1 cellular context compared by ENCODE assay signal in the genomic region with DNA sequence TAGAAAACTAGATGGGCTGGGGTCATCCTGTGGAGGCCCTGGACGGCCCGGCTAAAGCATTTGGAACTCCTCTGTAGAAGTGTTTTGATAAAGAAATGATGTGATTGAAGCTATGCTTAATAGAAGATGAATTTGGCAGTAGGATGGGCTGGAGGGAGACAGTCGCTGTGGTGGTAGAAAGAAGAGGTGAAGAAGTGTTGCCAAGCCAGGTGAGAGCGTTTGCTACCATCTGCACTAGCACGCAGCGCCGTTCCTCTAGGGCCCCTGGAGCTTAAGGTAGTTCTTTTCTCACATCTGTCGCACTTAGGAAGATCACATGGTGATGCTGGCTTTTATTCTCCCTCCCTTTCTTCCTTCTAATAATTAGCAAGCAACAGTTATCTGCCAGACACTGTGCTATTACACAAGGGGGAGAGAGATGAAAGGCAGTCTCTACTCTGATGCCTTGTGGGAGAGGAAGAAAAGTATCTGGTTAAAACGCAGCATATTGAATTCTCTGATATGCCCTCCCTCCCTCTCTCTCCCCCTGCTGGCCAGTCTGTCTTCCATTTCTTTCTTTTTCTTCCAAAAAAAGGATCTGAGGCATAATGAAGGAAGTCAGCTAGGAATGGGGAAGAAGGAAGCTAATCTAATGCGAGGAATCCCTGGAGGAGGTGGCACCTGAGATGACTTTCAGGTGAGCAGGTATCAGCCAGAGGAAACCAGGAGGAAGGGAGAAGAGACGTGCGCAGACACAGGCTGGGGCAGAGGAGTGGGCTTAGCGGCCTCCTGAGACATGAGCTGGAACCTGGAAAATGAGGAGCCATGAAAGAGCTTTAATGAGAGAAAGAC.
TF ChIP-seq lines count a peak whose summit lies in the region.

No MANE protein-coding gene starts in this region.

TF ChIP-seq in K562, 482 proteins besides CTCF, POLR2A, EP300 and RAD21 (continued from another document):
- TF ChIP-seq, protein P1, sequence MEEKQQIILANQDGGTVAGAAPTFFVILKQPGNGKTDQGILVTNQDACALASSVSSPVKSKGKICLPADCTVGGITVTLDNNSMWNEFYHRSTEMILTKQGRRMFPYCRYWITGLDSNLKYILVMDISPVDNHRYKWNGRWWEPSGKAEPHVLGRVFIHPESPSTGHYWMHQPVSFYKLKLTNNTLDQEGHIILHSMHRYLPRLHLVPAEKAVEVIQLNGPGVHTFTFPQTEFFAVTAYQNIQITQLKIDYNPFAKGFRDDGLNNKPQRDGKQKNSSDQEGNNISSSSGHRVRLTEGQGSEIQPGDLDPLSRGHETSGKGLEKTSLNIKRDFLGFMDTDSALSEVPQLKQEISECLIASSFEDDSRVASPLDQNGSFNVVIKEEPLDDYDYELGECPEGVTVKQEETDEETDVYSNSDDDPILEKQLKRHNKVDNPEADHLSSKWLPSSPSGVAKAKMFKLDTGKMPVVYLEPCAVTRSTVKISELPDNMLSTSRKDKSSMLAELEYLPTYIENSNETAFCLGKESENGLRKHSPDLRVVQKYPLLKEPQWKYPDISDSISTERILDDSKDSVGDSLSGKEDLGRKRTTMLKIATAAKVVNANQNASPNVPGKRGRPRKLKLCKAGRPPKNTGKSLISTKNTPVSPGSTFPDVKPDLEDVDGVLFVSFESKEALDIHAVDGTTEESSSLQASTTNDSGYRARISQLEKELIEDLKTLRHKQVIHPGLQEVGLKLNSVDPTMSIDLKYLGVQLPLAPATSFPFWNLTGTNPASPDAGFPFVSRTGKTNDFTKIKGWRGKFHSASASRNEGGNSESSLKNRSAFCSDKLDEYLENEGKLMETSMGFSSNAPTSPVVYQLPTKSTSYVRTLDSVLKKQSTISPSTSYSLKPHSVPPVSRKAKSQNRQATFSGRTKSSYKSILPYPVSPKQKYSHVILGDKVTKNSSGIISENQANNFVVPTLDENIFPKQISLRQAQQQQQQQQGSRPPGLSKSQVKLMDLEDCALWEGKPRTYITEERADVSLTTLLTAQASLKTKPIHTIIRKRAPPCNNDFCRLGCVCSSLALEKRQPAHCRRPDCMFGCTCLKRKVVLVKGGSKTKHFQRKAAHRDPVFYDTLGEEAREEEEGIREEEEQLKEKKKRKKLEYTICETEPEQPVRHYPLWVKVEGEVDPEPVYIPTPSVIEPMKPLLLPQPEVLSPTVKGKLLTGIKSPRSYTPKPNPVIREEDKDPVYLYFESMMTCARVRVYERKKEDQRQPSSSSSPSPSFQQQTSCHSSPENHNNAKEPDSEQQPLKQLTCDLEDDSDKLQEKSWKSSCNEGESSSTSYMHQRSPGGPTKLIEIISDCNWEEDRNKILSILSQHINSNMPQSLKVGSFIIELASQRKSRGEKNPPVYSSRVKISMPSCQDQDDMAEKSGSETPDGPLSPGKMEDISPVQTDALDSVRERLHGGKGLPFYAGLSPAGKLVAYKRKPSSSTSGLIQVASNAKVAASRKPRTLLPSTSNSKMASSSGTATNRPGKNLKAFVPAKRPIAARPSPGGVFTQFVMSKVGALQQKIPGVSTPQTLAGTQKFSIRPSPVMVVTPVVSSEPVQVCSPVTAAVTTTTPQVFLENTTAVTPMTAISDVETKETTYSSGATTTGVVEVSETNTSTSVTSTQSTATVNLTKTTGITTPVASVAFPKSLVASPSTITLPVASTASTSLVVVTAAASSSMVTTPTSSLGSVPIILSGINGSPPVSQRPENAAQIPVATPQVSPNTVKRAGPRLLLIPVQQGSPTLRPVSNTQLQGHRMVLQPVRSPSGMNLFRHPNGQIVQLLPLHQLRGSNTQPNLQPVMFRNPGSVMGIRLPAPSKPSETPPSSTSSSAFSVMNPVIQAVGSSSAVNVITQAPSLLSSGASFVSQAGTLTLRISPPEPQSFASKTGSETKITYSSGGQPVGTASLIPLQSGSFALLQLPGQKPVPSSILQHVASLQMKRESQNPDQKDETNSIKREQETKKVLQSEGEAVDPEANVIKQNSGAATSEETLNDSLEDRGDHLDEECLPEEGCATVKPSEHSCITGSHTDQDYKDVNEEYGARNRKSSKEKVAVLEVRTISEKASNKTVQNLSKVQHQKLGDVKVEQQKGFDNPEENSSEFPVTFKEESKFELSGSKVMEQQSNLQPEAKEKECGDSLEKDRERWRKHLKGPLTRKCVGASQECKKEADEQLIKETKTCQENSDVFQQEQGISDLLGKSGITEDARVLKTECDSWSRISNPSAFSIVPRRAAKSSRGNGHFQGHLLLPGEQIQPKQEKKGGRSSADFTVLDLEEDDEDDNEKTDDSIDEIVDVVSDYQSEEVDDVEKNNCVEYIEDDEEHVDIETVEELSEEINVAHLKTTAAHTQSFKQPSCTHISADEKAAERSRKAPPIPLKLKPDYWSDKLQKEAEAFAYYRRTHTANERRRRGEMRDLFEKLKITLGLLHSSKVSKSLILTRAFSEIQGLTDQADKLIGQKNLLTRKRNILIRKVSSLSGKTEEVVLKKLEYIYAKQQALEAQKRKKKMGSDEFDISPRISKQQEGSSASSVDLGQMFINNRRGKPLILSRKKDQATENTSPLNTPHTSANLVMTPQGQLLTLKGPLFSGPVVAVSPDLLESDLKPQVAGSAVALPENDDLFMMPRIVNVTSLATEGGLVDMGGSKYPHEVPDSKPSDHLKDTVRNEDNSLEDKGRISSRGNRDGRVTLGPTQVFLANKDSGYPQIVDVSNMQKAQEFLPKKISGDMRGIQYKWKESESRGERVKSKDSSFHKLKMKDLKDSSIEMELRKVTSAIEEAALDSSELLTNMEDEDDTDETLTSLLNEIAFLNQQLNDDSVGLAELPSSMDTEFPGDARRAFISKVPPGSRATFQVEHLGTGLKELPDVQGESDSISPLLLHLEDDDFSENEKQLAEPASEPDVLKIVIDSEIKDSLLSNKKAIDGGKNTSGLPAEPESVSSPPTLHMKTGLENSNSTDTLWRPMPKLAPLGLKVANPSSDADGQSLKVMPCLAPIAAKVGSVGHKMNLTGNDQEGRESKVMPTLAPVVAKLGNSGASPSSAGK (IDR thresholded peaks at IDR 0.05) = no peak
- TF ChIP-seq MEF2D (tag; conservative IDR thresholded peaks at IDR 0.05; ENCODE audit: low read depth) (no peak), FOXK1 (CRISPR knock-in tag; IDR thresholded peaks at IDR 0.05; ENCODE audit: borderline replicate concordance) (no peak), ZNF584 (CRISPR knock-in tag; IDR thresholded peaks at IDR 0.05; ENCODE audit: low read depth) (no peak), NFXL1 (CRISPR knock-in tag; IDR thresholded peaks at IDR 0.05) (no peak), RBBP5 (IDR thresholded peaks at IDR 0.05; ENCODE audit: borderline replicate concordance, insufficient read depth, low read length, poor library complexity, severe bottlenecking) (no peak), ZNF444 (CRISPR knock-in tag; IDR thresholded peaks at IDR 0.05) (no peak), PURB (CRISPR knock-in tag; IDR thresholded peaks at IDR 0.05; ENCODE audit: low read depth) (no peak), SIN3A (IDR thresholded peaks at IDR 0.05; ENCODE audit: borderline replicate concordance in 2 of 2, control insufficient read depth in 1 of 2, low read depth in 2 of 2, low read length in 2 of 2) (no peak), RBM39 (optimal IDR thresholded peaks at IDR 0.05; ENCODE audit: low read depth, low read length) (peak; percentile 37), SUPT5H (IDR thresholded peaks at IDR 0.05) (no peak), ZFP1 (CRISPR knock-in tag; IDR thresholded peaks at IDR 0.05) (no peak), PHB2 (IDR thresholded peaks at IDR 0.05; ENCODE audit: low read depth) (no peak)
- TF ChIP-seq, protein P2, sequence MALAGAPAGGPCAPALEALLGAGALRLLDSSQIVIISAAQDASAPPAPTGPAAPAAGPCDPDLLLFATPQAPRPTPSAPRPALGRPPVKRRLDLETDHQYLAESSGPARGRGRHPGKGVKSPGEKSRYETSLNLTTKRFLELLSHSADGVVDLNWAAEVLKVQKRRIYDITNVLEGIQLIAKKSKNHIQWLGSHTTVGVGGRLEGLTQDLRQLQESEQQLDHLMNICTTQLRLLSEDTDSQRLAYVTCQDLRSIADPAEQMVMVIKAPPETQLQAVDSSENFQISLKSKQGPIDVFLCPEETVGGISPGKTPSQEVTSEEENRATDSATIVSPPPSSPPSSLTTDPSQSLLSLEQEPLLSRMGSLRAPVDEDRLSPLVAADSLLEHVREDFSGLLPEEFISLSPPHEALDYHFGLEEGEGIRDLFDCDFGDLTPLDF (CRISPR knock-in tag; IDR thresholded peaks at IDR 0.05) = no peak
- TF ChIP-seq, protein P3, sequence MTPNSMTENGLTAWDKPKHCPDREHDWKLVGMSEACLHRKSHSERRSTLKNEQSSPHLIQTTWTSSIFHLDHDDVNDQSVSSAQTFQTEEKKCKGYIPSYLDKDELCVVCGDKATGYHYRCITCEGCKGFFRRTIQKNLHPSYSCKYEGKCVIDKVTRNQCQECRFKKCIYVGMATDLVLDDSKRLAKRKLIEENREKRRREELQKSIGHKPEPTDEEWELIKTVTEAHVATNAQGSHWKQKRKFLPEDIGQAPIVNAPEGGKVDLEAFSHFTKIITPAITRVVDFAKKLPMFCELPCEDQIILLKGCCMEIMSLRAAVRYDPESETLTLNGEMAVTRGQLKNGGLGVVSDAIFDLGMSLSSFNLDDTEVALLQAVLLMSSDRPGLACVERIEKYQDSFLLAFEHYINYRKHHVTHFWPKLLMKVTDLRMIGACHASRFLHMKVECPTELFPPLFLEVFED (CRISPR knock-in tag; conservative IDR thresholded peaks at IDR 0.05) = 0 out of 2 replicates have a peak, but pooled peaks have one; percentile 15
